14 cellular contexts compared by ENCODE assay signal in genomic region chr15:77851086-77851485, GRCh38.
DNase-seq lines count a peak whose midpoint lies in the region; ATAC-seq, FAIRE-seq and TF ChIP-seq lines count a peak whose summit lies in the region.
"Had no signal": no experiment of that assay in that cellular context is flagged by ENCODE, and none has a peak within 500 bp of the region (broad histone marks: within the 10 kb centered on the region; RNA-seq: fewer than 3 reads in every experiment).

No MANE protein-coding gene starts in this region.

- no peak for TF ChIP-seq RAD21 in Ishikawa (IDR thresholded peaks at IDR 0.05; ENCODE audit: low read depth)

- H3K36me3 ChIP-seq in BLaER1 (no peaks in the 10 kb centered on the region), kidney (ENCODE audit: control insufficient read depth in 1 of 2, insufficient read depth in 2 of 2, low read length in 2 of 2) (no peaks in the 10 kb centered on the region), sigmoid colon (no peaks in the 10 kb centered on the region)
- H3K36me3 ChIP-seq: BE2C, HAP-1 had no signal

- H3K27me3 Mint-ChIP-seq in activated T-cell treated with anti-CD3 and anti-CD28 coated beads, Interleukin-2, amount 50 U/mL, for 4 hours (ENCODE audit: low read depth): peaks cover 35% of the 10 kb centered on the region

- no peak overlapping the region for H3K4me3 Mint-ChIP-seq in activated T-cell treated with anti-CD3 and anti-CD28 coated beads, Interleukin-2, amount 50 U/mL, for 4 hours
- H3K4me3 Mint-ChIP-seq: CD4-positive, alpha-beta T cell had no signal

- TF ChIP-seq POLR2A in sigmoid colon (IDR thresholded peaks at IDR 0.05): no peak

- no peaks in the 10 kb centered on the region for H4K20me1 ChIP-seq in BLaER1

- peak overlapping the region; percentile 39 for H3K4me2 ChIP-seq in BLaER1

- H3K4me3 ChIP-seq in BLaER1 (no peak overlapping the region), kidney (ENCODE audit: low read length in 2 of 2) (no peak overlapping the region), sigmoid colon (no peak overlapping the region)
- H3K4me3 ChIP-seq: HAP-1 had no signal

- WGBS in sigmoid colon, 2 donors: 38 to 64% methylated on average over 7 of the region's 7 CpGs

- TF ChIP-seq EP300 in Ishikawa (IDR thresholded peaks at IDR 0.05; ENCODE audit: borderline replicate concordance) (no peak), sigmoid colon (IDR thresholded peaks at IDR 0.05) (no peak)

- FAIRE-seq in kidney (lab: Jason Lieb, UNC): no peak

- no peaks in the 10 kb centered on the region for H3K36me3 Mint-ChIP-seq in activated T-cell treated with anti-CD3 and anti-CD28 coated beads, Interleukin-2, amount 50 U/mL, for 4 hours (ENCODE audit: insufficient read depth)

- intact Hi-C loops in kidney (cut with DNase I) (no loop called here), sigmoid colon (cut with DNase I) (no loop called here)

- no peak for ATAC-seq in activated T-cell treated with anti-CD3 and anti-CD28 coated beads, Interleukin-2, amount 50 U/mL, for 4 hours

- no peak overlapping the region for H3K27ac ChIP-seq in BLaER1
- H3K27ac ChIP-seq in kidney (ENCODE audit: low read depth in 2 of 2, low read length in 2 of 2): no peak overlapping the region
- H3K27ac ChIP-seq in sigmoid colon: no peak overlapping the region

- H3K9ac ChIP-seq in BLaER1 (no peak overlapping the region), kidney (ENCODE audit: low read length in 2 of 2) (no peak overlapping the region)

- DNase-seq in kidney (peak; percentile 37), sigmoid colon (peak; percentile 43), HT-29 (ENCODE audit: low spot score) (no peak), NCI-H2227 treated with DMSO at 0.1 percent for 48 hours (lab: John Stamatoyannopoulos, UW) (no peak)
- no peak for DNase-seq in activated T-cell treated with anti-CD3 and anti-CD28 coated beads, Interleukin-2, amount 50 U/mL, for 4 hours
- DNase-seq: BE2C; CD4-positive, alpha-beta T cell; DMS 273 treated with DMSO at 0.1 percent for 48 hours; Kasumi-1; Right ventricle myocardium superior had no signal

- H3K4me1 Mint-ChIP-seq in activated T-cell treated with anti-CD3 and anti-CD28 coated beads, Interleukin-2, amount 50 U/mL, for 4 hours (ENCODE audit: low read depth): no peaks in the 10 kb centered on the region
- H3K4me1 Mint-ChIP-seq: IgD-negative memory B cell had no signal

- peaks cover 18% of the 10 kb centered on the region for H3K9me3 ChIP-seq in BLaER1
- no peaks in the 10 kb centered on the region for H3K9me3 ChIP-seq in kidney (ENCODE audit: control insufficient read depth in 1 of 2, low read length in 2 of 2)
- peaks cover 0 to 8% (median 3%) of the 10 kb centered on the region in 4 donors for H3K9me3 ChIP-seq in sigmoid colon
- H3K9me3 ChIP-seq: BE2C had no signal

- H3K27me3 ChIP-seq in BLaER1 (no peaks in the 10 kb centered on the region), sigmoid colon (peaks cover 0 to 20% (median 0%) of the 10 kb centered on the region in 3 donors)
- H3K27me3 ChIP-seq: BE2C had no signal

- peaks cover 5% of the 10 kb centered on the region for H3K9me3 Mint-ChIP-seq in activated T-cell treated with anti-CD3 and anti-CD28 coated beads, Interleukin-2, amount 50 U/mL, for 4 hours

- H3K4me1 ChIP-seq in BLaER1: peaks cover 25% of the 10 kb centered on the region
- peaks cover 0 to 7% of the 10 kb centered on the region in 2 donors for H3K4me1 ChIP-seq in kidney (ENCODE audit: control insufficient read depth in 1 of 2, insufficient read depth in 1 of 2, low read depth in 1 of 2, low read length in 2 of 2)
- H3K4me1 ChIP-seq in sigmoid colon: no peaks in the 10 kb centered on the region
- H3K4me1 ChIP-seq: HAP-1 had no signal

- TF ChIP-seq CTCF in kidney (IDR thresholded peaks at IDR 0.05; ENCODE audit: borderline replicate concordance, extremely low read depth, insufficient read depth) (no peak), sigmoid colon (IDR thresholded peaks at IDR 0.05) (no peak)

TF ChIP-seq in Ishikawa, 13 proteins besides CTCF, POLR2A, EP300 and RAD21:
- no peak for TF ChIP-seq TAF1 (IDR thresholded peaks at IDR 0.05; ENCODE audit: low read depth)
- TF ChIP-seq USF1 (IDR thresholded peaks at IDR 0.05): 0 out of 2 replicates have a peak, but pooled peaks have one; percentile 10

Comparison
In these comparisons a context has a peak if more than half of its experiments do, and no peak if none do; other contexts are left out.
1. DNase-seq: peak in kidney (single experiment) and sigmoid colon (single experiment); none in HT-29 (single experiment), activated T-cell treated with anti-CD3 and anti-CD28 coated beads, Interleukin-2, amount 50 U/mL, for 4 hours (single experiment) and NCI-H2227 treated with DMSO at 0.1 percent for 48 hours (single experiment).